14 cellular contexts compared by ENCODE assay signal in genomic region chr9:111986035-111986556, GRCh38.
DNase-seq lines count a peak whose midpoint lies in the region; TF ChIP-seq lines count a peak whose summit lies in the region.
"Had no signal": no experiment of that assay in that cellular context is flagged by ENCODE, and none has a peak within 500 bp of the region (broad histone marks: within the 10 kb centered on the region; RNA-seq: fewer than 3 reads in every experiment).

No MANE protein-coding gene starts in this region.

- no peaks in the 10 kb centered on the region for H3K27me3 Mint-ChIP-seq in activated T-cell treated with anti-CD3 and anti-CD28 coated beads, Interleukin-2, amount 50 U/mL, for 24 hours
- no peaks in the 10 kb centered on the region for H3K27me3 Mint-ChIP-seq in activated naive CD8-positive, alpha-beta T cell
- no peaks in the 10 kb centered on the region for H3K27me3 Mint-ChIP-seq in stimulated activated naive CD8-positive, alpha-beta T cell treated with anti-CD3 and anti-CD28 coated beads, Interleukin-15, Interleukin-2, amounts not matched to agents 100 ng/mL and 50 ng/mL, for 24 hours

- H3K27me3 ChIP-seq in ascending aorta: no peaks in the 10 kb centered on the region

- no peak overlapping the region for H3K4me3 ChIP-seq in ascending aorta
- H3K4me3 ChIP-seq: skin epidermis had no signal

- no peak for TF ChIP-seq CTCF in ascending aorta (IDR thresholded peaks at IDR 0.05)

- H3K9me3 ChIP-seq in ascending aorta: no peaks in the 10 kb centered on the region

- intact Hi-C loops in ascending aorta (cut with DNase I): no loop called here

- H3K9me3 Mint-ChIP-seq in activated T-cell treated with anti-CD3 and anti-CD28 coated beads, Interleukin-2, amount 50 U/mL, for 24 hours: no peaks in the 10 kb centered on the region
- H3K9me3 Mint-ChIP-seq in activated naive CD8-positive, alpha-beta T cell (ENCODE audit: low read depth): no peaks in the 10 kb centered on the region
- H3K9me3 Mint-ChIP-seq in stimulated activated naive CD8-positive, alpha-beta T cell treated with anti-CD3 and anti-CD28 coated beads, Interleukin-15, Interleukin-2, amounts not matched to agents 100 ng/mL and 50 ng/mL, for 24 hours: no peaks in the 10 kb centered on the region

- H3K4me1 Mint-ChIP-seq in activated T-cell treated with anti-CD3 and anti-CD28 coated beads, Interleukin-2, amount 50 U/mL, for 24 hours (ENCODE audit: low read depth): peaks cover 49% of the 10 kb centered on the region
- peaks cover 44% of the 10 kb centered on the region for H3K4me1 Mint-ChIP-seq in activated naive CD8-positive, alpha-beta T cell (ENCODE audit: low read depth)
- peaks cover 59% of the 10 kb centered on the region for H3K4me1 Mint-ChIP-seq in stimulated activated naive CD8-positive, alpha-beta T cell treated with anti-CD3 and anti-CD28 coated beads, Interleukin-15, Interleukin-2, amounts not matched to agents 100 ng/mL and 50 ng/mL, for 24 hours (ENCODE audit: low read depth)

- DNase-seq in activated T-cell treated with anti-CD3 and anti-CD28 coated beads, Interleukin-2, amount 50 U/mL, for 24 hours: no peak
- DNase-seq in activated T-cell treated with anti-CD3 and anti-CD28 coated beads for 4 hours (no peak), iris pigment epithelial cell (ENCODE audit: low read depth) (peak; percentile 69), ascending aorta (ENCODE audit: low spot score in 2 of 2) (no peak), NCI-H1417 (lab: John Stamatoyannopoulos, UW) (no peak), UCSD-AML1 (lab: John Stamatoyannopoulos, UW; ENCODE audit: unreplicated experiment) (no peak)
- DNase-seq: 8988T; activated CD4-positive, alpha-beta T cell treated with anti-CD3 and anti-CD28 coated beads, Interleukin-2, amount 50 U/mL, for 1 hour; activated naive CD4-positive, alpha-beta T cell treated with Interleukin-2 at 50 U/mL for 16 hours; OCI-M1; T-helper 1 cell had no signal

- no peaks in the 10 kb centered on the region for H3K4me1 ChIP-seq in ascending aorta

- peaks cover 5% of the 10 kb centered on the region for H3K36me3 Mint-ChIP-seq in activated T-cell treated with anti-CD3 and anti-CD28 coated beads, Interleukin-2, amount 50 U/mL, for 24 hours (ENCODE audit: low read depth)
- no peaks in the 10 kb centered on the region for H3K36me3 Mint-ChIP-seq in activated naive CD8-positive, alpha-beta T cell
- peaks cover 6% of the 10 kb centered on the region for H3K36me3 Mint-ChIP-seq in stimulated activated naive CD8-positive, alpha-beta T cell treated with anti-CD3 and anti-CD28 coated beads, Interleukin-15, Interleukin-2, amounts not matched to agents 100 ng/mL and 50 ng/mL, for 24 hours (ENCODE audit: low read depth)

- no peaks in the 10 kb centered on the region for H3K36me3 ChIP-seq in ascending aorta

- peak overlapping the region; percentile 0 for H3K4me3 Mint-ChIP-seq in activated T-cell treated with anti-CD3 and anti-CD28 coated beads, Interleukin-2, amount 50 U/mL, for 24 hours
- peak overlapping the region; percentile 61 for H3K4me3 Mint-ChIP-seq in activated naive CD8-positive, alpha-beta T cell
- H3K4me3 Mint-ChIP-seq in stimulated activated naive CD8-positive, alpha-beta T cell treated with anti-CD3 and anti-CD28 coated beads, Interleukin-15, Interleukin-2, amounts not matched to agents 100 ng/mL and 50 ng/mL, for 24 hours: peak overlapping the region; percentile 40

- peak overlapping the region; percentile 42 for H3K27ac Mint-ChIP-seq in activated T-cell treated with anti-CD3 and anti-CD28 coated beads, Interleukin-2, amount 50 U/mL, for 24 hours
- H3K27ac Mint-ChIP-seq in activated naive CD8-positive, alpha-beta T cell: peak overlapping the region; percentile 84
- peak overlapping the region; percentile 79 for H3K27ac Mint-ChIP-seq in stimulated activated naive CD8-positive, alpha-beta T cell treated with anti-CD3 and anti-CD28 coated beads, Interleukin-15, Interleukin-2, amounts not matched to agents 100 ng/mL and 50 ng/mL, for 24 hours

- H3K27ac ChIP-seq in ascending aorta: no peak overlapping the region

Comparison
In these comparisons a context has a peak if more than half of its experiments do, and no peak if none do; other contexts are left out.
1. H3K4me3 Mint-ChIP-seq: peak in every context shown above with its lines; median percentile 61 in activated naive CD8-positive, alpha-beta T cell; 40 in stimulated activated naive CD8-positive, alpha-beta T cell treated with anti-CD3 and anti-CD28 coated beads, Interleukin-15, Interleukin-2, amounts not matched to agents 100 ng/mL and 50 ng/mL, for 24 hours; 0 in activated T-cell treated with anti-CD3 and anti-CD28 coated beads, Interleukin-2, amount 50 U/mL, for 24 hours.